24 cellular contexts compared by ENCODE assay signal in genomic region chr5:150341331-150341730, GRCh38. TPM values are rescaled to one million over a fixed set of nuclear protein-coding genes. Genes with fewer than 3 reads are reported as not detected.
"Had no signal": no experiment of that assay in that cellular context is flagged by ENCODE, and none has a peak within 500 bp of the region (broad histone marks: within the 10 kb centered on the region; RNA-seq: fewer than 3 reads in every experiment).

No MANE protein-coding gene starts in this region.

- DNase-seq: activated CD4-positive, alpha-beta T cell treated with anti-CD3 and anti-CD28 coated beads for 4 hours; activated CD4-positive, alpha-beta T cell treated with anti-CD3 and anti-CD28 coated beads, Interleukin-2, amount 50 U/mL, for 4 hours; activated effector memory CD4-positive, alpha-beta T cell treated with anti-CD3 and anti-CD28 coated beads, Interleukin-2, amount 50 U/mL, for 16 hours; activated naive CD4-positive, alpha-beta T cell treated with anti-CD3 and anti-CD28 coated beads for 36 hours; activated naive CD8-positive, alpha-beta T cell treated with anti-CD3 and anti-CD28 coated beads, Interleukin-2, amount 10 ng/mL, durations not matched to agents 7 days and 5 days; amniotic stem cell; brain microvascular endothelial cell; cortex of kidney; effector memory CD8-positive, alpha-beta T cell; erythroblast; gastrocnemius medialis; glutamatergic neuron; islet precursor cell; left cardiac atrium; left ventricle myocardium superior; pancreas; psoas muscle; sigmoid colon; small intestine; stimulated activated CD4-positive, alpha-beta T cell treated with anti-CD3 and anti-CD28 coated beads, Interleukin-4, amount 100 ng/mL, for 24 hours; testis; transverse colon had no signal

- H3K36me3 ChIP-seq: brain microvascular endothelial cell, gastrocnemius medialis, neutrophil, pancreas, sigmoid colon, transverse colon had no signal

- H3K27ac ChIP-seq: brain microvascular endothelial cell, gastrocnemius medialis, neutrophil, pancreas, psoas muscle, sigmoid colon, testis, transverse colon had no signal

- H3K9me3 ChIP-seq: gastrocnemius medialis, neutrophil, pancreas, psoas muscle, sigmoid colon, testis, transverse colon had no signal

- ATAC-seq: effector memory CD8-positive, alpha-beta T cell; gastrocnemius medialis; left cardiac atrium; left ventricle myocardium superior; pancreas; psoas muscle had no signal

- FAIRE-seq: astrocyte, pancreas, small intestine had no signal

- H3K4me3 ChIP-seq: gastrocnemius medialis, pancreas, psoas muscle, sigmoid colon, testis, transverse colon had no signal

- H3K27me3 ChIP-seq: brain microvascular endothelial cell, gastrocnemius medialis, neutrophil, pancreas, sigmoid colon, testis, transverse colon had no signal

RNA-seq across cellular contexts. Expression of gene ARSI, which starts 38.6 kb away (rescaled TPM):
- polyA plus RNA-seq: pancreas, psoas muscle had no signal
